9 cellular contexts compared by ENCODE assay signal in the genomic region with DNA sequence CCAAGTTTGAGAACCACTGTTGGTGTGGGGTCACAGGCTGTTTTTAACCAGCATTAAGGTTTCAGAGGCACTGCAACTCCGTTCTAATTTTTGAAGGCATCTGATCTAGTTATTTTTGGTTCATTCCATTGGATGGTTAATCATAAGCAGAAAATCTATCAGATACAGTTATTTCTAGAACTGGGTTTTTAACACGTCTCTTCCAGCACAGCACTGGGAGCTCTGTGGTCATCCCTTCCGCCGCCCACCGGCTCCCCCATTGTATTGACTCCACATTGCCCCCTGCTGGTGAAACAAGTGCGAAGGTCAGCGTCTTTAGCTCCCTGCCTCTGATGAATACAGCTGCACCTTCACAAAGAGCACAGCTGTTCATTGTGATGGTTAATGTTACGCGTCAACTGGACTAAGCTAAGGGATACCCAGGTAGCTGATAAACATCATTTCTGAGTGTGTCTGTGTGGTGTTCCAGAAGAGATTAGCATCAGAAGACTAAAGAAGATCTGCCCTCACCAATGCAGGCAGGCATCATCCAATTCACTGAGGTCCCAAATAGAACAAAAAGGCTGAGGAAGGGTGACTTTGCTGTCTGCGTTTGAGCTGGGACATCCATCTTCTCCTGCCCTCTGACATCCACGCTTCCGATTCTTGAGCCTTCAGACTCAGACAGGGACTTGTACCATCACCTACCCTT. TPM values are rescaled to one million over a fixed set of nuclear protein-coding genes. Genes with fewer than 3 reads are reported as not detected.
DNase-seq lines count a peak whose midpoint lies in the region; ATAC-seq and TF ChIP-seq lines count a peak whose summit lies in the region.
"Had no signal": no experiment of that assay in that cellular context is flagged by ENCODE, and none has a peak within 500 bp of the region (broad histone marks: within the 10 kb centered on the region; RNA-seq: fewer than 3 reads in every experiment).

No MANE protein-coding gene starts in this region.

- H3K27me3 Mint-ChIP-seq in brain, result peaks cover 5% of the 10 kb centered on the region

- H3K4me1 Mint-ChIP-seq in brain, result no peaks in the 10 kb centered on the region

- DNase-seq in NCI-H1436 (lab: John Stamatoyannopoulos, UW), result peak; percentile 23
- DNase-seq in NCI-H1436 treated with DMSO at 0.1 percent for 48 hours (lab: John Stamatoyannopoulos, UW), result no peak
- DNase-seq in HK-2 (ENCODE audit: unreplicated experiment), result peak; percentile 13
- DNase-seq in T-helper 9 cell, result peak; percentile 56
- DNase-seq in left colon, result peak in 1 of 2 donors; percentile 68
- DNase-seq in stimulated activated CD8-positive, alpha-beta memory T cell treated with anti-CD3 and anti-CD28 coated beads, Interleukin-15, amount 100 ng/mL, for 1 hour (ENCODE audit: low read depth), result peak; percentile 24
- DNase-seq in RKO (ENCODE audit: low spot score), result no peak

- H3K4me3 Mint-ChIP-seq in brain, result no peak overlapping the region

- TF ChIP-seq CTCF in brain (conservative IDR thresholded peaks at IDR 0.05), result peak; percentile 52 to 70

- H3K27ac Mint-ChIP-seq in brain, result no peak overlapping the region

- intact Hi-C loops in left colon (cut with DNase I, micrococcal nuclease), result no loop called here

- ATAC-seq in left colon, result peak; percentile 63

- H3K36me3 Mint-ChIP-seq in brain, result no peaks in the 10 kb centered on the region

- peaks cover 0 to 2% (median 0%) of the 10 kb centered on the region in 5 experiments for H3K9me3 Mint-ChIP-seq in brain

RNA-seq across cellular contexts. Expression of a gene that starts 8.5 kb away (rescaled TPM):
- 0.36 TPM for polyA plus RNA-seq in brain (ENCODE audit: insufficient read depth, low read depth, low replicate concordance)
- 1 to 10 TPM in 1 of 2 donors, under 1 TPM in 1; 0.85 to 1.2 TPM for total RNA-seq in left colon
- total RNA-seq: frontal cortex had no signal

RNA-seq across cellular contexts. Expression of a gene that starts 17.4 kb away (rescaled TPM):
- polyA plus RNA-seq in brain (ENCODE audit: insufficient read depth, low read depth, low replicate concordance), result 0.48 TPM
- total RNA-seq in left colon, result 1 to 10 TPM; 2.0 to 4.2 TPM

RNA-seq across cellular contexts. Expression of a gene that starts 31.1 kb away (rescaled TPM):
- 0.80 TPM for polyA plus RNA-seq in brain (ENCODE audit: insufficient read depth, low read depth, low replicate concordance)
- 1 to 10 TPM; 2.2 to 4.5 TPM for total RNA-seq in left colon

RNA-seq across cellular contexts. Expression of a gene that starts 54.8 kb away (rescaled TPM):
- not detected for polyA plus RNA-seq in brain (ENCODE audit: insufficient read depth, low read depth, low replicate concordance)
- 1 to 10 TPM in 1 of 2 donors, not detected in 1; 3.7 TPM for total RNA-seq in left colon
- total RNA-seq: frontal cortex had no signal

Comparison
In these comparisons a context has a peak if more than half of its experiments do, and no peak if none do; other contexts are left out.
1. DNase-seq: peak in NCI-H1436 (single experiment), HK-2 (single experiment), T-helper 9 cell (single experiment) and stimulated activated CD8-positive, alpha-beta memory T cell treated with anti-CD3 and anti-CD28 coated beads, Interleukin-15, amount 100 ng/mL, for 1 hour (single experiment); none in NCI-H1436 treated with DMSO at 0.1 percent for 48 hours (single experiment) and RKO (single experiment).